In genomic region chr1:16183765-16184556, GRCh38 we compare ENCODE assay signal across 1 cellular context.
A peak's percentile ranks its signal among the peaks of the same experiment; 100 is the strongest.
TF ChIP-seq lines count a peak whose summit lies in the region.

No MANE protein-coding gene starts in this region.

TF ChIP-seq in K562, 482 proteins besides CTCF, POLR2A, EP300 and RAD21 (continued from another document):
- TF ChIP-seq ZNF449 (CRISPR knock-in tag; IDR thresholded peaks at IDR 0.05) (no peak), PTTG1 (tag; IDR thresholded peaks at IDR 0.05; ENCODE audit: low read depth) (no peak), KDM1A (IDR thresholded peaks at IDR 0.05) (peak; percentile 58 to 89), ZC3H4 (CRISPR knock-in tag; IDR thresholded peaks at IDR 0.05; ENCODE audit: borderline replicate concordance) (no peak), DMBX1 (CRISPR knock-in tag; IDR thresholded peaks at IDR 0.05; ENCODE audit: borderline replicate concordance) (no peak), ZBTB17 (CRISPR knock-in tag; IDR thresholded peaks at IDR 0.05) (no peak), ELF2 (CRISPR knock-in tag; IDR thresholded peaks at IDR 0.05) (no peak), ZNF316 (IDR thresholded peaks at IDR 0.05) (peak; percentile 19; the same call in 1 of the 2 replicates), ZNF274 (IDR thresholded peaks at IDR 0.05; ENCODE audit: borderline replicate concordance, low read depth, low read length) (no peak), ZNF408 (CRISPR knock-in tag; IDR thresholded peaks at IDR 0.05; ENCODE audit: low read depth) (no peak), TBP (optimal IDR thresholded peaks at IDR 0.05; ENCODE audit: low read depth, low read length) (no peak), NR2C1 (IDR thresholded peaks at IDR 0.05) (no peak), NR2C1 (tag; IDR thresholded peaks at IDR 0.05) (no peak), PML (IDR thresholded peaks at IDR 0.05; ENCODE audit: low read length) (no peak), NONO (IDR thresholded peaks at IDR 0.05; ENCODE audit: low read depth in 2 of 2, low read length in 1 of 2) (no peak), ZNF830 (CRISPR knock-in tag; IDR thresholded peaks at IDR 0.05) (no peak), JUNB (CRISPR knock-in tag; conservative IDR thresholded peaks at IDR 0.05) (no peak), ZNF740 (CRISPR knock-in tag; IDR thresholded peaks at IDR 0.05) (no peak), ZNF740 (tag; IDR thresholded peaks at IDR 0.05) (no peak), MAFG (tag; conservative IDR thresholded peaks at IDR 0.05) (no peak), ZNF124 (CRISPR knock-in tag; IDR thresholded peaks at IDR 0.05) (no peak)
- TF ChIP-seq, protein P1, sequence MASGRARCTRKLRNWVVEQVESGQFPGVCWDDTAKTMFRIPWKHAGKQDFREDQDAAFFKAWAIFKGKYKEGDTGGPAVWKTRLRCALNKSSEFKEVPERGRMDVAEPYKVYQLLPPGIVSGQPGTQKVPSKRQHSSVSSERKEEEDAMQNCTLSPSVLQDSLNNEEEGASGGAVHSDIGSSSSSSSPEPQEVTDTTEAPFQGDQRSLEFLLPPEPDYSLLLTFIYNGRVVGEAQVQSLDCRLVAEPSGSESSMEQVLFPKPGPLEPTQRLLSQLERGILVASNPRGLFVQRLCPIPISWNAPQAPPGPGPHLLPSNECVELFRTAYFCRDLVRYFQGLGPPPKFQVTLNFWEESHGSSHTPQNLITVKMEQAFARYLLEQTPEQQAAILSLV (tag; IDR thresholded peaks at IDR 0.05), result no peak
- TF ChIP-seq, protein P2, sequence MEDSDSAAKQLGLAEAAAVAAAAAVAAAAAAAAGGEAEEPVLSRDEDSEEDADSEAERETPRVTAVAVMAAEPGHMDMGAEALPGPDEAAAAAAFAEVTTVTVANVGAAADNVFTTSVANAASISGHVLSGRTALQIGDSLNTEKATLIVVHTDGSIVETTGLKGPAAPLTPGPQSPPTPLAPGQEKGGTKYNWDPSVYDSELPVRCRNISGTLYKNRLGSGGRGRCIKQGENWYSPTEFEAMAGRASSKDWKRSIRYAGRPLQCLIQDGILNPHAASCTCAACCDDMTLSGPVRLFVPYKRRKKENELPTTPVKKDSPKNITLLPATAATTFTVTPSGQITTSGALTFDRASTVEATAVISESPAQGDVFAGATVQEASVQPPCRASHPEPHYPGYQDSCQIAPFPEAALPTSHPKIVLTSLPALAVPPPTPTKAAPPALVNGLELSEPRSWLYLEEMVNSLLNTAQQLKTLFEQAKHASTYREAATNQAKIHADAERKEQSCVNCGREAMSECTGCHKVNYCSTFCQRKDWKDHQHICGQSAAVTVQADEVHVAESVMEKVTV (CRISPR knock-in tag; IDR thresholded peaks at IDR 0.05), result no peak
- TF ChIP-seq, protein P3, sequence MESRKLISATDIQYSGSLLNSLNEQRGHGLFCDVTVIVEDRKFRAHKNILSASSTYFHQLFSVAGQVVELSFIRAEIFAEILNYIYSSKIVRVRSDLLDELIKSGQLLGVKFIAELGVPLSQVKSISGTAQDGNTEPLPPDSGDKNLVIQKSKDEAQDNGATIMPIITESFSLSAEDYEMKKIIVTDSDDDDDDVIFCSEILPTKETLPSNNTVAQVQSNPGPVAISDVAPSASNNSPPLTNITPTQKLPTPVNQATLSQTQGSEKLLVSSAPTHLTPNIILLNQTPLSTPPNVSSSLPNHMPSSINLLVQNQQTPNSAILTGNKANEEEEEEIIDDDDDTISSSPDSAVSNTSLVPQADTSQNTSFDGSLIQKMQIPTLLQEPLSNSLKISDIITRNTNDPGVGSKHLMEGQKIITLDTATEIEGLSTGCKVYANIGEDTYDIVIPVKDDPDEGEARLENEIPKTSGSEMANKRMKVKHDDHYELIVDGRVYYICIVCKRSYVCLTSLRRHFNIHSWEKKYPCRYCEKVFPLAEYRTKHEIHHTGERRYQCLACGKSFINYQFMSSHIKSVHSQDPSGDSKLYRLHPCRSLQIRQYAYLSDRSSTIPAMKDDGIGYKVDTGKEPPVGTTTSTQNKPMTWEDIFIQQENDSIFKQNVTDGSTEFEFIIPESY (CRISPR knock-in tag; IDR thresholded peaks at IDR 0.05), result peak; percentile 80
- TF ChIP-seq, protein P4, sequence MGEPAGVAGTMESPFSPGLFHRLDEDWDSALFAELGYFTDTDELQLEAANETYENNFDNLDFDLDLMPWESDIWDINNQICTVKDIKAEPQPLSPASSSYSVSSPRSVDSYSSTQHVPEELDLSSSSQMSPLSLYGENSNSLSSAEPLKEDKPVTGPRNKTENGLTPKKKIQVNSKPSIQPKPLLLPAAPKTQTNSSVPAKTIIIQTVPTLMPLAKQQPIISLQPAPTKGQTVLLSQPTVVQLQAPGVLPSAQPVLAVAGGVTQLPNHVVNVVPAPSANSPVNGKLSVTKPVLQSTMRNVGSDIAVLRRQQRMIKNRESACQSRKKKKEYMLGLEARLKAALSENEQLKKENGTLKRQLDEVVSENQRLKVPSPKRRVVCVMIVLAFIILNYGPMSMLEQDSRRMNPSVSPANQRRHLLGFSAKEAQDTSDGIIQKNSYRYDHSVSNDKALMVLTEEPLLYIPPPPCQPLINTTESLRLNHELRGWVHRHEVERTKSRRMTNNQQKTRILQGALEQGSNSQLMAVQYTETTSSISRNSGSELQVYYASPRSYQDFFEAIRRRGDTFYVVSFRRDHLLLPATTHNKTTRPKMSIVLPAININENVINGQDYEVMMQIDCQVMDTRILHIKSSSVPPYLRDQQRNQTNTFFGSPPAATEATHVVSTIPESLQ (CRISPR knock-in tag; IDR thresholded peaks at IDR 0.05), result no peak
- TF ChIP-seq, protein P5, sequence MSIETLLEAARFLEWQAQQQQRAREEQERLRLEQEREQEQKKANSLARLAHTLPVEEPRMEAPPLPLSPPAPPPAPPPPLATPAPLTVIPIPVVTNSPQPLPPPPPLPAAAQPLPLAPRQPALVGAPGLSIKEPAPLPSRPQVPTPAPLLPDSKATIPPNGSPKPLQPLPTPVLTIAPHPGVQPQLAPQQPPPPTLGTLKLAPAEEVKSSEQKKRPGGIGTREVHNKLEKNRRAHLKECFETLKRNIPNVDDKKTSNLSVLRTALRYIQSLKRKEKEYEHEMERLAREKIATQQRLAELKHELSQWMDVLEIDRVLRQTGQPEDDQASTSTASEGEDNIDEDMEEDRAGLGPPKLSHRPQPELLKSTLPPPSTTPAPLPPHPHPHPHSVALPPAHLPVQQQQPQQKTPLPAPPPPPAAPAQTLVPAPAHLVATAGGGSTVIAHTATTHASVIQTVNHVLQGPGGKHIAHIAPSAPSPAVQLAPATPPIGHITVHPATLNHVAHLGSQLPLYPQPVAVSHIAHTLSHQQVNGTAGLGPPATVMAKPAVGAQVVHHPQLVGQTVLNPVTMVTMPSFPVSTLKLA (conservative IDR thresholded peaks at IDR 0.05), result no peak
